17 cellular contexts compared by ENCODE assay signal in genomic region chr18:54033087-54033486, GRCh38.
A peak's percentile ranks its signal among the peaks of the same experiment; 100 is the strongest.
DNase-seq lines count a peak whose midpoint lies in the region; ATAC-seq, FAIRE-seq and TF ChIP-seq lines count a peak whose summit lies in the region.
"Had no signal": no experiment of that assay in that cellular context is flagged by ENCODE, and none has a peak within 500 bp of the region (broad histone marks: within the 10 kb centered on the region; RNA-seq: fewer than 3 reads in every experiment).

No MANE protein-coding gene starts in this region.

- peak overlapping the region; percentile 50 for H3K27ac Mint-ChIP-seq in astrocyte (ENCODE audit: unreplicated experiment)
- no peak overlapping the region for H3K27ac Mint-ChIP-seq in nephron progenitor cell
- H3K27ac Mint-ChIP-seq: B cell, CD14-positive monocyte had no signal

- H3K9me3 ChIP-seq in astrocyte (ENCODE audit: insufficient read depth, low read depth, low read length): no peaks in the 10 kb centered on the region
- H3K9me3 ChIP-seq: MG63 had no signal

- no peak for TF ChIP-seq CTCF in astrocyte (IDR thresholded peaks at IDR 0.05; ENCODE audit: insufficient read depth, low read depth, low read length)
- TF ChIP-seq CTCF in kidney epithelial cell (IDR thresholded peaks at IDR 0.05; ENCODE audit: insufficient read depth, low read length, poor library complexity, severe bottlenecking): no peak
- TF ChIP-seq CTCF in nephron progenitor cell (IDR thresholded peaks at IDR 0.05): no peak

- no peak overlapping the region for H3K27ac ChIP-seq in astrocyte (ENCODE audit: low read depth, low read length)

- H3K27me3 ChIP-seq in astrocyte (ENCODE audit: insufficient read depth, low read length) (no peaks in the 10 kb centered on the region), kidney epithelial cell (ENCODE audit: control insufficient read depth, insufficient read depth, low read length) (no peaks in the 10 kb centered on the region)
- H3K27me3 ChIP-seq: MG63 had no signal

- H3K27me3 Mint-ChIP-seq in astrocyte (ENCODE audit: low read depth, unreplicated experiment): no peaks in the 10 kb centered on the region
- peaks cover 3% of the 10 kb centered on the region for H3K27me3 Mint-ChIP-seq in nephron progenitor cell (ENCODE audit: low read depth, poor library complexity)

- H3K4me1 Mint-ChIP-seq in astrocyte (ENCODE audit: low read depth, unreplicated experiment) (peaks cover 12% of the 10 kb centered on the region), nephron progenitor cell (peaks cover 15% of the 10 kb centered on the region)
- H3K4me1 Mint-ChIP-seq: B cell, CD14-positive monocyte had no signal

- H3K9me3 Mint-ChIP-seq in astrocyte (ENCODE audit: unreplicated experiment) (no peaks in the 10 kb centered on the region), nephron progenitor cell (no peaks in the 10 kb centered on the region)

- no peak for ATAC-seq in HG03175 (IDR thresholded peaks at IDR 0.05; ENCODE audit: unreplicated experiment)
- no peak for ATAC-seq in HG03280 (IDR thresholded peaks at IDR 0.05; ENCODE audit: unreplicated experiment)
- ATAC-seq: SK-N-SH treated with all-trans-retinoic acid at 6 μM for 48 hours had no signal

- no peaks in the 10 kb centered on the region for H4K20me1 ChIP-seq in astrocyte (ENCODE audit: insufficient read depth, low read length)

- FAIRE-seq in astrocyte (lab: Jason Lieb, UNC): no peak
- FAIRE-seq: A204.1 had no signal

- H3K4me3 ChIP-seq in astrocyte (ENCODE audit: insufficient read depth, low read depth, low read length) (no peak overlapping the region), kidney epithelial cell (ENCODE audit: low read depth, low read length) (no peak overlapping the region)
- H3K4me3 ChIP-seq: MG63 had no signal

- H3K4me1 ChIP-seq in astrocyte (ENCODE audit: insufficient read depth, low read length): no peaks in the 10 kb centered on the region

- no peak overlapping the region for H3K4me2 ChIP-seq in astrocyte (ENCODE audit: low read length)

- H3K4me3 Mint-ChIP-seq in astrocyte (ENCODE audit: unreplicated experiment) (no peak overlapping the region), nephron progenitor cell (no peak overlapping the region)
- H3K4me3 Mint-ChIP-seq: B cell, CD14-positive monocyte had no signal

- peak; percentile 16 for DNase-seq in HK-2 (ENCODE audit: unreplicated experiment)
- no peak for DNase-seq in astrocyte (ENCODE audit: low read depth)
- DNase-seq in kidney epithelial cell (ENCODE audit: low read depth): peak; percentile 53
- peak; percentile 10 for DNase-seq in nephron progenitor cell
- no peak for DNase-seq in midbrain (lab: John Stamatoyannopoulos, UW)
- DNase-seq in effector CD4-positive, alpha-beta T cell: no peak
- DNase-seq: EL, GF-D8, MG63, NCI-H187 treated with DMSO at 0.1 percent for 48 hours, NCI-H2107 had no signal

- no peak overlapping the region for H3K9ac ChIP-seq in astrocyte (ENCODE audit: low read length)

- H3K79me2 ChIP-seq in astrocyte (ENCODE audit: insufficient read depth, low read length): no peaks in the 10 kb centered on the region

- H3K36me3 ChIP-seq in astrocyte (ENCODE audit: insufficient read depth, low read length) (no peaks in the 10 kb centered on the region), kidney epithelial cell (ENCODE audit: control insufficient read depth, insufficient read depth, low read length) (no peaks in the 10 kb centered on the region)
- H3K36me3 ChIP-seq: MG63 had no signal

- no peaks in the 10 kb centered on the region for H3K36me3 Mint-ChIP-seq in astrocyte (ENCODE audit: low read depth, unreplicated experiment)
- H3K36me3 Mint-ChIP-seq in nephron progenitor cell (ENCODE audit: low read depth): no peaks in the 10 kb centered on the region
- H3K36me3 Mint-ChIP-seq: CD14-positive monocyte had no signal

- H2AFZ ChIP-seq in astrocyte (ENCODE audit: low read depth, low read length): no peak overlapping the region

Comparison
In these comparisons a context has a peak if more than half of its experiments do, and no peak if none do; other contexts are left out.
1. DNase-seq: peak in HK-2 (single experiment), kidney epithelial cell (single experiment) and nephron progenitor cell (single experiment); none in astrocyte (single experiment), midbrain (single experiment) and effector CD4-positive, alpha-beta T cell (single experiment).